28 cellular contexts compared by ENCODE assay signal in the genomic region with DNA sequence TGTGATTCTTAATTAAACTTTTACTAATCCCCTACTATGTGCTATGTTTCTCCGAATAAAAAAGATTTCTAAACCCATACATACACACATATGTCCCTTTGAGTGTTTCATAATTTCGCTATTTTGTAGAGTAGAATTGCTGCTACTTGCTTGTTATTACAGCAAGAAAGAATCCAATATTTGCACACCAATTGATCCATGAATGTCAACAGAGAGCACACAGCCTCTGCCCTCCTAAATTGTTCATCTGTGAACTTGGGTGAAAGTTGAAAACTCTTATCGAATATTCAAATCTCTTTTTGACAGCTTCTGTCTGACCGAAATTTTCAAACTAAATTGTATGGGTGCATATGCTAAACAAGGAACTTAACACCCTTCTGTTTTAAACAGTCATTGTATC.
"Had no signal": no experiment of that assay in that cellular context is flagged by ENCODE, and none has a peak within 500 bp of the region (broad histone marks: within the 10 kb centered on the region; RNA-seq: fewer than 3 reads in every experiment).

No MANE protein-coding gene starts in this region.

- H3K9me3 Mint-ChIP-seq: stimulated activated naive CD8-positive, alpha-beta T cell treated with anti-CD3 and anti-CD28 coated beads, Interleukin-15, Interleukin-2, amounts not matched to agents 100 ng/mL and 50 ng/mL, for 24 hours had no signal

- H3K36me3 ChIP-seq: lower lobe of right lung, pancreas, prostate gland, sigmoid colon, spleen, suprapubic skin, thoracic aorta, tibial artery, upper lobe of right lung had no signal

- H2AFZ ChIP-seq: hepatocyte had no signal

- H3K27ac Mint-ChIP-seq: naive thymus-derived CD8-positive, alpha-beta T cell; nephron; stimulated activated effector memory CD8-positive, alpha-beta T cell treated with anti-CD3 and anti-CD28 coated beads, Interleukin-12 subunit alpha, Interleukin-12 subunit beta, amount 100 ng/mL, for 72 hours; stimulated activated naive CD8-positive, alpha-beta T cell treated with anti-CD3 and anti-CD28 coated beads, Interleukin-15, Interleukin-2, amounts not matched to agents 100 ng/mL and 50 ng/mL, for 24 hours had no signal

- H3K27ac ChIP-seq: hepatocyte, lower lobe of right lung, pancreas, prostate gland, sigmoid colon, spleen, suprapubic skin, thoracic aorta, tibial artery, upper lobe of right lung had no signal

- H3K4me3 Mint-ChIP-seq: naive thymus-derived CD8-positive, alpha-beta T cell; nephron; neural crest cell; stimulated activated effector memory CD8-positive, alpha-beta T cell treated with anti-CD3 and anti-CD28 coated beads, Interleukin-12 subunit alpha, Interleukin-12 subunit beta, amount 100 ng/mL, for 72 hours; stimulated activated naive CD8-positive, alpha-beta T cell treated with anti-CD3 and anti-CD28 coated beads, Interleukin-15, Interleukin-2, amounts not matched to agents 100 ng/mL and 50 ng/mL, for 24 hours had no signal

- H3K4me2 ChIP-seq: hepatocyte had no signal

- H3K27me3 Mint-ChIP-seq: stimulated activated naive CD8-positive, alpha-beta T cell treated with anti-CD3 and anti-CD28 coated beads, Interleukin-15, Interleukin-2, amounts not matched to agents 100 ng/mL and 50 ng/mL, for 24 hours had no signal

- H3K36me3 Mint-ChIP-seq: stimulated activated effector memory CD8-positive, alpha-beta T cell treated with anti-CD3 and anti-CD28 coated beads, Interleukin-12 subunit alpha, Interleukin-12 subunit beta, amount 100 ng/mL, for 72 hours had no signal

- FAIRE-seq: pancreas, small intestine, urothelium cell line had no signal

- H3K9me3 ChIP-seq: lower lobe of right lung, pancreas, prostate gland, suprapubic skin, thoracic aorta, upper lobe of right lung had no signal

- DNase-seq: islet precursor cell; left ventricle myocardium superior; lower lobe of right lung; mammary epithelial cell; mesenchymal stem cell; naive thymus-derived CD8-positive, alpha-beta T cell; nucleus accumbens; pancreas; posterior cingulate gyrus; retina; right cardiac atrium; sigmoid colon; small intestine; spleen; stimulated activated CD4-positive, alpha-beta T cell treated with anti-CD3 and anti-CD28 coated beads, Interleukin-4, amount 100 ng/mL, for 24 hours; stimulated activated naive CD4-positive, alpha-beta T cell; tibial artery; trophoblast cell; upper lobe of right lung had no signal

- H3K4me1 Mint-ChIP-seq: naive thymus-derived CD8-positive, alpha-beta T cell; nephron; neural crest cell; stimulated activated effector memory CD8-positive, alpha-beta T cell treated with anti-CD3 and anti-CD28 coated beads, Interleukin-12 subunit alpha, Interleukin-12 subunit beta, amount 100 ng/mL, for 72 hours had no signal

- H3K79me2 ChIP-seq: hepatocyte had no signal

- H3K27me3 ChIP-seq: hepatocyte, pancreas, sigmoid colon, spleen, suprapubic skin, tibial artery, upper lobe of right lung had no signal

- ATAC-seq: left ventricle myocardium superior; lower lobe of right lung; naive thymus-derived CD8-positive, alpha-beta T cell; pancreas; right cardiac atrium; stimulated activated effector memory CD8-positive, alpha-beta T cell treated with anti-CD3 and anti-CD28 coated beads, Interleukin-12 subunit alpha, Interleukin-12 subunit beta, amount 100 ng/mL, for 72 hours; upper lobe of right lung had no signal

- H3K4me3 ChIP-seq: hepatocyte, lower lobe of right lung, pancreas, prostate gland, sigmoid colon, spleen, suprapubic skin, thoracic aorta, tibial artery, upper lobe of right lung had no signal

- H3K4me1 ChIP-seq: lower lobe of right lung, prostate gland, sigmoid colon, spleen, suprapubic skin, tibial artery, upper lobe of right lung had no signal
